9 cellular contexts compared by ENCODE assay signal in genomic region chr9:95874303-95874988, GRCh38. TPM values are rescaled to one million over a fixed set of nuclear protein-coding genes. Genes with fewer than 3 reads are reported as not detected.
DNase-seq lines count a peak whose midpoint lies in the region; ATAC-seq and TF ChIP-seq lines count a peak whose summit lies in the region.
"Had no signal": no experiment of that assay in that cellular context is flagged by ENCODE, and none has a peak within 500 bp of the region (broad histone marks: within the 10 kb centered on the region; RNA-seq: fewer than 3 reads in every experiment).

No MANE protein-coding gene starts in this region.

- H3K4me1 ChIP-seq in right cardiac atrium (ENCODE audit: control insufficient read depth, insufficient read depth, low read length) (peaks cover 3% of the 10 kb centered on the region), iPS-20b (ENCODE audit: insufficient read depth, low read length) (peaks cover 6% of the 10 kb centered on the region; the same call in 1 of the 2 replicates), uterus (no peaks in the 10 kb centered on the region)

- no peak for ATAC-seq in right cardiac atrium
- no peak for ATAC-seq in left ventricle myocardium superior
- no peak for ATAC-seq in GM18867 (IDR thresholded peaks at IDR 0.05; ENCODE audit: unreplicated experiment)
- no peak for ATAC-seq in HG03095 (IDR thresholded peaks at IDR 0.05; ENCODE audit: unreplicated experiment)
- no peak for ATAC-seq in left cardiac atrium

- 0 out of 2 replicates have a peak, but pooled peaks cover 6% of the 10 kb centered on the region for H3K36me3 ChIP-seq in SK-N-MC (ENCODE audit: insufficient read depth, low read length)
- peaks cover 7% of the 10 kb centered on the region; the same call in 1 of the 2 replicates for H3K36me3 ChIP-seq in iPS-20b (ENCODE audit: insufficient read depth, low read depth, low read length)
- H3K36me3 ChIP-seq in uterus = no peaks in the 10 kb centered on the region

- H3K27me3 ChIP-seq in right cardiac atrium (ENCODE audit: control insufficient read depth, insufficient read depth) = no peaks in the 10 kb centered on the region
- no peaks in the 10 kb centered on the region for H3K27me3 ChIP-seq in iPS-20b (ENCODE audit: insufficient read depth, low read length)
- no peaks in the 10 kb centered on the region for H3K27me3 ChIP-seq in uterus

- H3K9me3 ChIP-seq in right cardiac atrium (ENCODE audit: control insufficient read depth, low read length) (no peaks in the 10 kb centered on the region), SK-N-MC (ENCODE audit: low read depth, low read length) (no peaks in the 10 kb centered on the region), iPS-20b (ENCODE audit: insufficient read depth, low read depth, low read length) (no peaks in the 10 kb centered on the region), uterus (no peaks in the 10 kb centered on the region)

- H3K27ac ChIP-seq in right cardiac atrium (ENCODE audit: low read length) = peak overlapping the region; percentile 98
- H3K27ac ChIP-seq in SK-N-MC = peak overlapping the region; percentile 74
- H3K27ac ChIP-seq in iPS-20b (ENCODE audit: low read length) = peak overlapping the region; percentile 73
- H3K27ac ChIP-seq in uterus = peak overlapping the region; percentile 99 to 100
- H3K27ac ChIP-seq: VCaP had no signal

- no peak overlapping the region for H3K4me3 ChIP-seq in right cardiac atrium (ENCODE audit: low read length)
- no peak overlapping the region for H3K4me3 ChIP-seq in SK-N-MC
- H3K4me3 ChIP-seq in iPS-20b (ENCODE audit: low read length) = no peak overlapping the region; the same call in 1 of the 2 replicates
- peak overlapping the region in 1 of 2 donors; percentile 97 for H3K4me3 ChIP-seq in uterus

- no peak for TF ChIP-seq CTCF in uterus (IDR thresholded peaks at IDR 0.05)

- DNase-seq in right cardiac atrium = no peak
- DNase-seq in left ventricle myocardium superior = no peak
- no peak for DNase-seq in SK-N-MC (ENCODE audit: low read depth, low spot score)
- no peak for DNase-seq in uterus
- DNase-seq in left cardiac atrium = no peak

- 26% methylated on average over 10 of the region's 10 CpGs for WGBS in right cardiac atrium

- no peak for TF ChIP-seq POLR2A in uterus (IDR thresholded peaks at IDR 0.05)

- H3K9ac ChIP-seq in SK-N-MC (ENCODE audit: insufficient read length) = no peak overlapping the region
- H3K9ac ChIP-seq in iPS-20b (ENCODE audit: low read depth, low read length) = no peak overlapping the region; the same call in 1 of the 2 replicates

- intact Hi-C loops in right cardiac atrium (cut with DNase I) = no loop called here
- intact Hi-C loops in left ventricle myocardium superior (cut with micrococcal nuclease) = no loop called here
- intact Hi-C loops in uterus (cut with DNase I; ENCODE audit: low total_unique reads) = no loop called here
- intact Hi-C loops in left cardiac atrium (cut with DNase I) = loop anchor here in 1 of 2 donors (10.0 kb wide), 1 partner anchor 370 kb away; no protein-coding TSS in a partner anchor

RNA-seq across cellular contexts. Expression of gene ERCC6L2, which starts 1.0 kb away (rescaled TPM):
- total RNA-seq in right cardiac atrium = 10 to 100 TPM; 27.9 to 41.0 (median 35.0) TPM
- polyA plus RNA-seq in right cardiac atrium = 6.8 TPM
- total RNA-seq in left ventricle myocardium superior = 22.9 TPM
- 100 to 1,000 TPM in 1 of 4 donors, 10 to 100 TPM in 3; 28.8 to 176 (median 60.4) TPM for total RNA-seq in uterus
- total RNA-seq in left cardiac atrium = 10 to 100 TPM; 22.9 to 37.3 TPM
